Comparison of ENCODE assay signal across 9 cellular contexts in genomic region chr21:42061195-42061865, GRCh38. TPM values are rescaled to one million over a fixed set of nuclear protein-coding genes. Genes with fewer than 3 reads are reported as not detected.
A peak's percentile ranks its signal among the peaks of the same experiment; 100 is the strongest.
DNase-seq lines count a peak whose midpoint lies in the region; ATAC-seq and TF ChIP-seq lines count a peak whose summit lies in the region.
"Had no signal": no experiment of that assay in that cellular context is flagged by ENCODE, and none has a peak within 500 bp of the region (broad histone marks: within the 10 kb centered on the region; RNA-seq: fewer than 3 reads in every experiment).

No MANE protein-coding gene starts in this region.

- DNase-seq in GM12865 (ENCODE audit: low read depth) (peak; percentile 93), KG1 (lab: John Stamatoyannopoulos, UW) (peak; percentile 79), left lobe of liver (ENCODE audit: low spot score) (no peak), NCI-H524 (lab: John Stamatoyannopoulos, UW) (no peak), iPS-NIHi11 (ENCODE audit: low spot score) (no peak)
- peak in 1 of 2 donors; percentile 69 for DNase-seq in activated naive CD4-positive, alpha-beta T cell treated with anti-CD3 and anti-CD28 coated beads, Interleukin-2, amount 50 U/mL, for 72 hours (ENCODE audit: low spot score in 2 of 2)
- peak; percentile 84 for DNase-seq in stimulated activated naive B cell treated with anti-CD40 and anti-IgM and Interleukin-4, amounts not matched to agents 10 μg/mL and 1 μg/mL and 100 μg/mL, for 72 hours

- no peaks in the 10 kb centered on the region for H3K9me3 Mint-ChIP-seq in activated naive CD4-positive, alpha-beta T cell treated with anti-CD3 and anti-CD28 coated beads, Interleukin-2, amount 50 U/mL, for 72 hours
- no peaks in the 10 kb centered on the region for H3K9me3 Mint-ChIP-seq in stimulated activated naive B cell treated with anti-CD40 and anti-IgM and Interleukin-4, amounts not matched to agents 10 μg/mL and 1 μg/mL and 100 μg/mL, for 72 hours

- TF ChIP-seq CTCF in GM12865 (IDR thresholded peaks at IDR 0.05; ENCODE audit: insufficient read depth, low read depth, low read length, missing control alignments): no peak

- ATAC-seq in GM21447 (IDR thresholded peaks at IDR 0.05; ENCODE audit: unreplicated experiment): peak; percentile 48
- peak in 1 of 2 donors; percentile 45 for ATAC-seq in activated naive CD4-positive, alpha-beta T cell treated with anti-CD3 and anti-CD28 coated beads, Interleukin-2, amount 50 U/mL, for 72 hours
- peak; percentile 64 to 68 for ATAC-seq in stimulated activated naive B cell treated with anti-CD40 and anti-IgM and Interleukin-4, amounts not matched to agents 10 μg/mL and 1 μg/mL and 100 μg/mL, for 72 hours (replicated peaks)
- no peak for ATAC-seq in left lobe of liver

- H3K27ac Mint-ChIP-seq in activated naive CD4-positive, alpha-beta T cell treated with anti-CD3 and anti-CD28 coated beads, Interleukin-2, amount 50 U/mL, for 72 hours: peak overlapping the region; percentile 74 to 87
- H3K27ac Mint-ChIP-seq in stimulated activated naive B cell treated with anti-CD40 and anti-IgM and Interleukin-4, amounts not matched to agents 10 μg/mL and 1 μg/mL and 100 μg/mL, for 72 hours: peak overlapping the region; percentile 80

- H3K4me1 Mint-ChIP-seq in stimulated activated naive B cell treated with anti-CD40 and anti-IgM and Interleukin-4, amounts not matched to agents 10 μg/mL and 1 μg/mL and 100 μg/mL, for 72 hours: peaks cover 62 to 85% of the 10 kb centered on the region in 2 donors

- H3K4me3 ChIP-seq in GM12865 (ENCODE audit: low read depth, low read length): peak overlapping the region; percentile 73

- H3K36me3 Mint-ChIP-seq in activated naive CD4-positive, alpha-beta T cell treated with anti-CD3 and anti-CD28 coated beads, Interleukin-2, amount 50 U/mL, for 72 hours: no peaks in the 10 kb centered on the region
- H3K36me3 Mint-ChIP-seq in stimulated activated naive B cell treated with anti-CD40 and anti-IgM and Interleukin-4, amounts not matched to agents 10 μg/mL and 1 μg/mL and 100 μg/mL, for 72 hours: no peaks in the 10 kb centered on the region

- H3K4me3 Mint-ChIP-seq in stimulated activated naive B cell treated with anti-CD40 and anti-IgM and Interleukin-4, amounts not matched to agents 10 μg/mL and 1 μg/mL and 100 μg/mL, for 72 hours: peak overlapping the region; percentile 81 to 84

- H3K27me3 Mint-ChIP-seq in stimulated activated naive B cell treated with anti-CD40 and anti-IgM and Interleukin-4, amounts not matched to agents 10 μg/mL and 1 μg/mL and 100 μg/mL, for 72 hours: no peaks in the 10 kb centered on the region

RNA-seq across cellular contexts. Expression of gene UMODL1, which starts 9.8 kb away (rescaled TPM):
- under 1 TPM; 0.09 to 0.18 TPM for total RNA-seq in activated naive CD4-positive, alpha-beta T cell treated with anti-CD3 and anti-CD28 coated beads, Interleukin-2, amount 50 U/mL, for 72 hours
- total RNA-seq in left lobe of liver: 0.18 TPM
- total RNA-seq: urinary bladder had no signal

RNA-seq across cellular contexts. Expression of gene ZBTB21, which starts 51.2 kb away (rescaled TPM):
- 10 to 100 TPM; 28.6 to 61.0 TPM for total RNA-seq in activated naive CD4-positive, alpha-beta T cell treated with anti-CD3 and anti-CD28 coated beads, Interleukin-2, amount 50 U/mL, for 72 hours
- 4.2 TPM for total RNA-seq in left lobe of liver

Comparison
In these comparisons a context has a peak if more than half of its experiments do, and no peak if none do; other contexts are left out.
1. DNase-seq: peak in GM12865 (single experiment), KG1 (single experiment) and stimulated activated naive B cell treated with anti-CD40 and anti-IgM and Interleukin-4, amounts not matched to agents 10 μg/mL and 1 μg/mL and 100 μg/mL, for 72 hours (single experiment); none in left lobe of liver (single experiment), NCI-H524 (0 of 2) and iPS-NIHi11 (single experiment).